ENCODE assay signal across 14 cellular contexts in the genomic region with DNA sequence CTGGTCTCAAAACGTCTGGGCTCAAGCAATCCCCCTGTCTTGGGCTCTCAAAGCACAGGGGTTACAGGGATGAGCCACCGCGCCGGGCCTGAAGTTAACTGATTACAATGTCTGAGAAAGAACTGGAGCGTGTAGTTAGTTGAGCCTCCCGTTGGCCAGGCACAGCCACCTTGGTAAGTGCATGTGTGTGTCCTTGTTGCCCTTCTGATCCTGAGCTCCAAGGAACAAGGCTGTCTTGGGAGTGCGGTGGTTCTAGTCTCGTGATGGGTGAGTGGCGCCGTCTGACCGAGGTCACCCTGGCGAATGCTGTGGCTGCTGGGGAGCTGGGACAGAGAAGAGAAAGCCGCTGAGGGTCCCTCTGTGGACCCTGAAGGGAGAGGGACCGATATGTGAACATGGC. TPM values are rescaled to one million over a fixed set of nuclear protein-coding genes. Genes with fewer than 3 reads are reported as not detected.
DNase-seq lines count a peak whose midpoint lies in the region; ATAC-seq and TF ChIP-seq lines count a peak whose summit lies in the region.
"Had no signal": no experiment of that assay in that cellular context is flagged by ENCODE, and none has a peak within 500 bp of the region (broad histone marks: within the 10 kb centered on the region; RNA-seq: fewer than 3 reads in every experiment).

No MANE protein-coding gene starts in this region.

- no peaks in the 10 kb centered on the region for H3K9me2 ChIP-seq in hepatocyte (replicated peaks; ENCODE audit: insufficient read depth)

- H3K27me3 Mint-ChIP-seq in activated T-cell treated with anti-CD3 and anti-CD28 coated beads, Interleukin-2, amount 50 U/mL, for 72 hours (ENCODE audit: low read depth), result no peaks in the 10 kb centered on the region
- H3K27me3 Mint-ChIP-seq in chondrocyte (ENCODE audit: low read depth), result no peaks in the 10 kb centered on the region
- no peaks in the 10 kb centered on the region for H3K27me3 Mint-ChIP-seq in progenitor cell of endocrine pancreas
- H3K27me3 Mint-ChIP-seq: CD8-positive, alpha-beta memory T cell had no signal

- no peaks in the 10 kb centered on the region for H3K9me3 Mint-ChIP-seq in activated T-cell treated with anti-CD3 and anti-CD28 coated beads, Interleukin-2, amount 50 U/mL, for 72 hours
- no peaks in the 10 kb centered on the region for H3K9me3 Mint-ChIP-seq in chondrocyte (ENCODE audit: low read depth)
- peaks cover 3% of the 10 kb centered on the region for H3K9me3 Mint-ChIP-seq in progenitor cell of endocrine pancreas (ENCODE audit: low read depth)
- H3K9me3 Mint-ChIP-seq: CD8-positive, alpha-beta memory T cell; GM23338 had no signal

- H2AFZ ChIP-seq in osteoblast (ENCODE audit: low read length) (no peak overlapping the region), hepatocyte (no peak overlapping the region)
- H2AFZ ChIP-seq: GM23338 had no signal

- H3K4me1 ChIP-seq in osteoblast (ENCODE audit: insufficient read depth, low read length) (no peaks in the 10 kb centered on the region), hepatocyte (ENCODE audit: insufficient read depth) (peaks cover 3% of the 10 kb centered on the region)

- no peak overlapping the region for H3K4me3 Mint-ChIP-seq in activated T-cell treated with anti-CD3 and anti-CD28 coated beads, Interleukin-2, amount 50 U/mL, for 72 hours
- H3K4me3 Mint-ChIP-seq in chondrocyte (ENCODE audit: unreplicated experiment) (no peak overlapping the region), progenitor cell of endocrine pancreas (ENCODE audit: low read depth) (no peak overlapping the region)
- H3K4me3 Mint-ChIP-seq: CD8-positive, alpha-beta memory T cell; GM23338 had no signal

- H3K36me3 Mint-ChIP-seq in activated T-cell treated with anti-CD3 and anti-CD28 coated beads, Interleukin-2, amount 50 U/mL, for 72 hours (ENCODE audit: insufficient read depth in 2 of 2), result peaks cover 4 to 30% of the 10 kb centered on the region in 2 donors
- H3K36me3 Mint-ChIP-seq in chondrocyte (ENCODE audit: low read depth) (peaks cover 36% of the 10 kb centered on the region), progenitor cell of endocrine pancreas (ENCODE audit: insufficient read depth) (no peaks in the 10 kb centered on the region)

- H3K4me1 Mint-ChIP-seq in activated T-cell treated with anti-CD3 and anti-CD28 coated beads, Interleukin-2, amount 50 U/mL, for 72 hours (ENCODE audit: low read depth), result no peaks in the 10 kb centered on the region
- peaks cover 26% of the 10 kb centered on the region for H3K4me1 Mint-ChIP-seq in chondrocyte (ENCODE audit: low read depth)
- peaks cover 7% of the 10 kb centered on the region for H3K4me1 Mint-ChIP-seq in progenitor cell of endocrine pancreas (ENCODE audit: low read depth)
- H3K4me1 Mint-ChIP-seq: CD8-positive, alpha-beta memory T cell; GM23338 had no signal

- H3K36me3 ChIP-seq in osteoblast (ENCODE audit: insufficient read depth, low read length), result peaks cover 77% of the 10 kb centered on the region
- no peaks in the 10 kb centered on the region for H3K36me3 ChIP-seq in hepatocyte (replicated peaks; ENCODE audit: insufficient read depth, low read depth)

- H4K20me1 ChIP-seq in osteoblast (ENCODE audit: insufficient read depth, low read length), result peaks cover 4% of the 10 kb centered on the region
- no peaks in the 10 kb centered on the region for H4K20me1 ChIP-seq in hepatocyte (ENCODE audit: insufficient read depth, poor library complexity, severe bottlenecking)

- no peak for ATAC-seq in activated T-cell treated with anti-CD3 and anti-CD28 coated beads, Interleukin-2, amount 50 U/mL, for 72 hours (replicated peaks in 1 of 2)
- ATAC-seq: GM23338 had no signal

- no peaks in the 10 kb centered on the region for H3K9me3 ChIP-seq in osteoblast (ENCODE audit: low read depth, low read length)
- no peaks in the 10 kb centered on the region for H3K9me3 ChIP-seq in hepatocyte (ENCODE audit: low read depth)
- H3K9me3 ChIP-seq: BLaER1 had no signal

- H3K27me3 ChIP-seq in osteoblast (ENCODE audit: insufficient read depth, low read length) (no peaks in the 10 kb centered on the region), hepatocyte (no peaks in the 10 kb centered on the region)
- H3K27me3 ChIP-seq: BLaER1 had no signal

- H3K4me3 ChIP-seq in osteoblast (ENCODE audit: insufficient read depth, low read length), result no peak overlapping the region
- H3K4me3 ChIP-seq in hepatocyte, result no peak overlapping the region
- H3K4me3 ChIP-seq: BLaER1, GM23338 had no signal

- H3K27ac Mint-ChIP-seq in activated T-cell treated with anti-CD3 and anti-CD28 coated beads, Interleukin-2, amount 50 U/mL, for 72 hours, result peak overlapping the region; percentile 60
- peak overlapping the region; percentile 8 for H3K27ac Mint-ChIP-seq in chondrocyte (ENCODE audit: unreplicated experiment)
- no peak overlapping the region for H3K27ac Mint-ChIP-seq in progenitor cell of endocrine pancreas
- H3K27ac Mint-ChIP-seq: GM23338 had no signal

- 92% methylated on average over 14 of the region's 14 CpGs for WGBS in hepatocyte (ENCODE audit: low lambda C conversion rate, missing lambda C conversion rate)

- TF ChIP-seq CTCF in chondrocyte (IDR thresholded peaks at IDR 0.05), result no peak
- no peak for TF ChIP-seq CTCF in osteoblast (IDR thresholded peaks at IDR 0.05; ENCODE audit: extremely low read depth, low read depth, low read length)
- TF ChIP-seq CTCF in progenitor cell of endocrine pancreas (IDR thresholded peaks at IDR 0.05; ENCODE audit: unreplicated experiment), result no peak
- TF ChIP-seq CTCF in hepatocyte (IDR thresholded peaks at IDR 0.05; ENCODE audit: poor library complexity), result no peak

- H3K4me2 ChIP-seq in osteoblast (ENCODE audit: insufficient read depth, low read length) (no peak overlapping the region), hepatocyte (no peak overlapping the region)
- H3K4me2 ChIP-seq: BLaER1, GM23338 had no signal

- DNase-seq in activated T-cell treated with anti-CD3 and anti-CD28 coated beads, Interleukin-2, amount 50 U/mL, for 72 hours, result no peak
- DNase-seq in activated T-cell treated with anti-CD3 and anti-CD28 coated beads, Interleukin-2, amount 50 U/mL, for 1 hour, result no peak
- DNase-seq in chondrocyte (ENCODE audit: low spot score), result no peak
- peak; percentile 78 for DNase-seq in osteoblast (ENCODE audit: insufficient read length, low spot score, missing footprints)
- DNase-seq in cortex of kidney (lab: John Stamatoyannopoulos, UW), result no peak
- no peak for DNase-seq in progenitor cell of endocrine pancreas (ENCODE audit: low spot score, unreplicated experiment)
- no peak for DNase-seq in hepatocyte (ENCODE audit: low spot score)
- DNase-seq: CD8-positive, alpha-beta memory T cell; COR-L47; HCEC 1CT had no signal

- H3K79me2 ChIP-seq in osteoblast (ENCODE audit: insufficient read depth, low read length), result peaks cover 18% of the 10 kb centered on the region
- H3K79me2 ChIP-seq in hepatocyte, result no peaks in the 10 kb centered on the region

- H3K27ac ChIP-seq in osteoblast (ENCODE audit: low read depth, low read length), result no peak overlapping the region
- H3K27ac ChIP-seq in hepatocyte, result no peak overlapping the region
- H3K27ac ChIP-seq: 22Rv1, BLaER1, HL-60 had no signal

RNA-seq across cellular contexts. Expression of gene PITRM1, which starts 50.5 kb away (rescaled TPM):
- total RNA-seq in activated T-cell treated with anti-CD3 and anti-CD28 coated beads, Interleukin-2, amount 50 U/mL, for 72 hours, result 10 to 100 TPM; 76.7 to 79.9 TPM
- total RNA-seq in chondrocyte (71.8 to 95.0 TPM (median 84.9 TPM) in 3 replicates), osteoblast (89.8 and 92.8 TPM in 2 replicates), progenitor cell of endocrine pancreas (47.6 and 51.7 TPM in 2 replicates), hepatocyte (45.9 and 61.2 TPM in 2 replicates)
- polyA plus RNA-seq in hepatocyte, result 44.1 and 53.1 TPM in 2 replicates

RNA-seq across cellular contexts. Expression of gene PFKP, which starts 54.7 kb away (rescaled TPM):
- total RNA-seq in activated T-cell treated with anti-CD3 and anti-CD28 coated beads, Interleukin-2, amount 50 U/mL, for 72 hours, result 100 to 1,000 TPM in 1 of 2 donors, 10 to 100 TPM in 1; 85.2 to 105 TPM
- total RNA-seq in chondrocyte, result 151 to 188 TPM (median 182 TPM) in 3 replicates
- 71.6 and 80.0 TPM in 2 replicates for total RNA-seq in osteoblast
- total RNA-seq in progenitor cell of endocrine pancreas, result 4.8 and 7.3 TPM in 2 replicates
- total RNA-seq in hepatocyte, result 17.5 and 24.6 TPM in 2 replicates
- 48.9 and 56.0 TPM in 2 replicates for polyA plus RNA-seq in hepatocyte
